15 cellular contexts compared by ENCODE assay signal in genomic region chr17:1379208-1379929, GRCh38. TPM values are rescaled to one million over a fixed set of nuclear protein-coding genes. Genes with fewer than 3 reads are reported as not detected.
A peak's percentile ranks its signal among the peaks of the same experiment; 100 is the strongest.
DNase-seq lines count a peak whose midpoint lies in the region; ATAC-seq, FAIRE-seq and TF ChIP-seq lines count a peak whose summit lies in the region.
"Had no signal": no experiment of that assay in that cellular context is flagged by ENCODE, and none has a peak within 500 bp of the region (broad histone marks: within the 10 kb centered on the region; RNA-seq: fewer than 3 reads in every experiment).

No MANE protein-coding gene starts in this region.

- H3F3A ChIP-seq in DOHH2 (ENCODE audit: control insufficient read depth, insufficient read depth), result peaks cover 24% of the 10 kb centered on the region

- no peaks in the 10 kb centered on the region for H3K27me3 Mint-ChIP-seq in activated naive CD8-positive, alpha-beta T cell treated with anti-CD3 and anti-CD28 coated beads, Interleukin-2, amount 50 U/mL, for 24 hours
- no peaks in the 10 kb centered on the region for H3K27me3 Mint-ChIP-seq in naive thymus-derived CD4-positive, alpha-beta T cell
- H3K27me3 Mint-ChIP-seq: brain had no signal

- H3K36me3 Mint-ChIP-seq in activated naive CD8-positive, alpha-beta T cell treated with anti-CD3 and anti-CD28 coated beads, Interleukin-2, amount 50 U/mL, for 24 hours (ENCODE audit: low read depth), result peaks cover 28% of the 10 kb centered on the region
- peaks cover 0 to 5% (median 0%) of the 10 kb centered on the region in 5 donors for H3K36me3 Mint-ChIP-seq in naive thymus-derived CD4-positive, alpha-beta T cell

- no peaks in the 10 kb centered on the region for H3K27me3 ChIP-seq in DOHH2 (ENCODE audit: control insufficient read depth, low read length)
- no peaks in the 10 kb centered on the region for H3K27me3 ChIP-seq in naive thymus-derived CD4-positive, alpha-beta T cell (ENCODE audit: control insufficient read depth in 2 of 2, insufficient read depth in 2 of 2, low read length in 2 of 2)
- H3K27me3 ChIP-seq: SJCRH30 had no signal

- 90% methylated on average over 11 of the region's 11 CpGs for WGBS in A549 (ENCODE audit: missing lambda C conversion rate)

- FAIRE-seq in A549 (lab: Jason Lieb, UNC), result no peak
- FAIRE-seq: HTR-8/SVneo, small intestine had no signal

- peaks cover 86% of the 10 kb centered on the region for H3K4me1 Mint-ChIP-seq in activated naive CD8-positive, alpha-beta T cell treated with anti-CD3 and anti-CD28 coated beads, Interleukin-2, amount 50 U/mL, for 24 hours
- H3K4me1 Mint-ChIP-seq in naive thymus-derived CD4-positive, alpha-beta T cell, result peaks cover 69 to 88% (median 72%) of the 10 kb centered on the region in 7 donors

- TF ChIP-seq POLR2A in A549 (IDR thresholded peaks at IDR 0.05; ENCODE audit: low read length), result no peak

- ATAC-seq in A549 (no peak), GM21723 (IDR thresholded peaks at IDR 0.05; ENCODE audit: unreplicated experiment) (no peak)
- ATAC-seq in activated naive CD8-positive, alpha-beta T cell treated with anti-CD3 and anti-CD28 coated beads, Interleukin-2, amount 50 U/mL, for 24 hours, result no peak
- no peak for ATAC-seq in naive thymus-derived CD4-positive, alpha-beta T cell

- peaks cover 78% of the 10 kb centered on the region for H3K36me3 ChIP-seq in DOHH2 (ENCODE audit: control insufficient read depth, low read length)
- H3K36me3 ChIP-seq in naive thymus-derived CD4-positive, alpha-beta T cell (ENCODE audit: control insufficient read depth in 2 of 3, insufficient read depth in 3 of 3, low read length in 3 of 3), result peaks cover 0 to 4% (median 0%) of the 10 kb centered on the region in 3 experiments

- H3K27ac ChIP-seq in A549 (no peak overlapping the region), DOHH2 (ENCODE audit: low read depth, low read length) (peak overlapping the region; percentile 12; the same call in 1 of the 2 replicates)
- H3K27ac ChIP-seq in naive thymus-derived CD4-positive, alpha-beta T cell (ENCODE audit: low read depth, low read length), result peak overlapping the region; percentile 24
- H3K27ac ChIP-seq: SJCRH30 had no signal

- H3K4me1 ChIP-seq in A549 (peaks cover 59% of the 10 kb centered on the region), DOHH2 (ENCODE audit: control insufficient read depth, low read length) (peaks cover 91% of the 10 kb centered on the region)
- peaks cover 71 to 72% of the 10 kb centered on the region in 2 donors for H3K4me1 ChIP-seq in naive thymus-derived CD4-positive, alpha-beta T cell (ENCODE audit: control insufficient read depth in 2 of 2, insufficient read depth in 2 of 2, low read length in 2 of 2)
- H3K4me1 ChIP-seq: SJCRH30 had no signal

- H3K4me3 ChIP-seq in A549, result no peak overlapping the region
- H3K4me3 ChIP-seq in DOHH2 (ENCODE audit: low read length), result 0 out of 2 replicates have a peak overlapping the region, but pooled peaks have one; percentile 8
- H3K4me3 ChIP-seq in naive thymus-derived CD4-positive, alpha-beta T cell (ENCODE audit: low read length), result no peak overlapping the region
- H3K4me3 ChIP-seq: SJCRH30 had no signal

- H3K4me3 Mint-ChIP-seq in activated naive CD8-positive, alpha-beta T cell treated with anti-CD3 and anti-CD28 coated beads, Interleukin-2, amount 50 U/mL, for 24 hours, result peak overlapping the region; percentile 7
- H3K4me3 Mint-ChIP-seq in naive thymus-derived CD4-positive, alpha-beta T cell, result peak overlapping the region; percentile 5 to 81 (median 53)

- no peaks in the 10 kb centered on the region for H3K9me2 ChIP-seq in DOHH2 (replicated peaks; ENCODE audit: control insufficient read depth, low read length)

- CTCF ChIA-PET in A549 (lab: Yijun Ruan, JAX), result interaction anchor here (0.7 to 8.8 kb wide), 7 partner anchors 12 to 321 kb away, joined by 3 to 123 read pairs (median 4); no protein-coding TSS in a partner anchor
- CTCF ChIA-PET in naive thymus-derived CD4-positive, alpha-beta T cell (lab: Charles Lee), result interaction anchor here (0.7 to 1.3 kb wide), 3 partner anchors 14 to 277 kb away, joined by 3 to 4 read pairs (median 3); no protein-coding TSS in a partner anchor

- H3K79me2 ChIP-seq in DOHH2 (ENCODE audit: control insufficient read depth, low read length), result peaks cover 100% of the 10 kb centered on the region

- no peak for DNase-seq in A549 (ENCODE audit: low read depth in 1 of 2, low spot score in 1 of 2)
- no peak for DNase-seq in activated naive CD8-positive, alpha-beta T cell treated with anti-CD3 and anti-CD28 coated beads, Interleukin-2, amount 50 U/mL, for 24 hours
- no peak for DNase-seq in naive thymus-derived CD4-positive, alpha-beta T cell
- DNase-seq in NCI-H226, result no peak
- DNase-seq in AG20443 (ENCODE audit: low spot score), result no peak
- DNase-seq in hypothalamus (lab: John Stamatoyannopoulos, UW), result no peak
- DNase-seq: GOT3, NCI-H1417, NCI-H526 treated with DMSO at 0.1 percent for 48 hours, SJCRH30, small intestine had no signal

- H3K27ac Mint-ChIP-seq in activated naive CD8-positive, alpha-beta T cell treated with anti-CD3 and anti-CD28 coated beads, Interleukin-2, amount 50 U/mL, for 24 hours, result peak overlapping the region; percentile 44
- H3K27ac Mint-ChIP-seq in naive thymus-derived CD4-positive, alpha-beta T cell, result peak overlapping the region; percentile 53 to 89 (median 73)

- TF ChIP-seq RAD21 in A549 (conservative IDR thresholded peaks at IDR 0.05 in 1 of 2, IDR thresholded peaks at IDR 0.05 in 1 of 2), result no peak

- intact Hi-C loops in naive thymus-derived CD4-positive, alpha-beta T cell (cut with micrococcal nuclease), result no loop called here

- TF ChIP-seq CTCF in A549 (IDR thresholded peaks at IDR 0.05), result no peak
- no peak for TF ChIP-seq CTCF in DOHH2 (IDR thresholded peaks at IDR 0.05; ENCODE audit: low read depth, low read length, poor library complexity, severe bottlenecking)

- no peaks in the 10 kb centered on the region for H3K9me3 Mint-ChIP-seq in activated naive CD8-positive, alpha-beta T cell treated with anti-CD3 and anti-CD28 coated beads, Interleukin-2, amount 50 U/mL, for 24 hours
- H3K9me3 Mint-ChIP-seq in naive thymus-derived CD4-positive, alpha-beta T cell, result no peaks in the 10 kb centered on the region
- H3K9me3 Mint-ChIP-seq: brain had no signal

- H3K4me2 ChIP-seq in A549 (peak overlapping the region; percentile 1; the same call in 1 of the 3 replicates), DOHH2 (ENCODE audit: low read length) (peak overlapping the region; percentile 17)

- no peak for TF ChIP-seq EP300 in A549 (IDR thresholded peaks at IDR 0.05)

- POLR2A ChIA-PET in A549 (lab: Yijun Ruan, JAX), result no interaction called here
- POLR2A ChIA-PET in naive thymus-derived CD4-positive, alpha-beta T cell (lab: Charles Lee), result interaction anchor here (0.6 to 1.4 kb wide), 3 partner anchors 14 to 387 kb away, joined by 3 to 5 read pairs (median 4); no protein-coding TSS in a partner anchor

- H3K9me3 ChIP-seq in A549, result no peaks in the 10 kb centered on the region
- no peaks in the 10 kb centered on the region for H3K9me3 ChIP-seq in DOHH2 (ENCODE audit: control insufficient read depth, insufficient read depth, low read length)
- no peaks in the 10 kb centered on the region for H3K9me3 ChIP-seq in naive thymus-derived CD4-positive, alpha-beta T cell (ENCODE audit: control insufficient read depth in 2 of 3, low read length in 3 of 3)
- H3K9me3 ChIP-seq: SJCRH30 had no signal

- H4K20me1 ChIP-seq in DOHH2 (ENCODE audit: control insufficient read depth, insufficient read depth, low read depth, low read length), result peaks cover 79% of the 10 kb centered on the region

TF ChIP-seq in A549, 52 proteins besides CTCF, POLR2A, EP300 and RAD21 (continues in another document):
- TF ChIP-seq SMC3 (IDR thresholded peaks at IDR 0.05) (no peak), RARB (CRISPR knock-in tag; IDR thresholded peaks at IDR 0.05) (no peak), EHMT2 (IDR thresholded peaks at IDR 0.05; ENCODE audit: low read depth) (no peak), NR3C1 (IDR thresholded peaks at IDR 0.05) (no peak), BCL3 (IDR thresholded peaks at IDR 0.05) (no peak), ZC3H11A (IDR thresholded peaks at IDR 0.05) (no peak), HEYL (CRISPR knock-in tag; IDR thresholded peaks at IDR 0.05) (no peak), E2F6 (IDR thresholded peaks at IDR 0.05; ENCODE audit: borderline replicate concordance, low read depth) (no peak), USF2 (IDR thresholded peaks at IDR 0.05) (no peak)

RNA-seq across cellular contexts. Expression of gene YWHAE, which starts 20.7 kb away (rescaled TPM):
- 1,017 and 1,284 TPM in 2 replicates for polyA plus RNA-seq in A549 (2011; rRNA removed)
- 663 and 976 TPM in 2 replicates for polyA plus RNA-seq in A549 (2012; cell fraction: cytosol; rRNA removed)
- polyA plus RNA-seq in A549 (2012; cell fraction: nucleus; rRNA removed), result 278 and 353 TPM in 2 replicates
- polyA plus RNA-seq in A549 (2017; fragmentation: RNase III; extraction: RNeasy Plus Mini Kit Qiagen cat#74134 plus additional on column Dnase treatment), result 1,548 to 1,575 TPM (median 1,561 TPM) in 3 replicates
- polyA minus RNA-seq in A549 (2011; rRNA and poly(A)+ RNA removed), result 571 and 643 TPM in 2 replicates
- 100 to 1,000 TPM; 119 to 317 (median 127) TPM for total RNA-seq in naive thymus-derived CD4-positive, alpha-beta T cell
- polyA plus RNA-seq in naive thymus-derived CD4-positive, alpha-beta T cell, result 10 to 100 TPM; 30.6 to 37.3 TPM

Comparison
In these comparisons a context has a peak if more than half of its experiments do, and no peak if none do; other contexts are left out.
1. H3K27ac ChIP-seq: peak in DOHH2 (single experiment) and naive thymus-derived CD4-positive, alpha-beta T cell (single experiment); none in A549 (0 of 2).
2. RNA of gene YWHAE, which starts 20.7 kb away (polyA plus RNA-seq): 278 to 1,575 TPM in A549; 30.6 to 37.3 TPM in naive thymus-derived CD4-positive, alpha-beta T cell; every median in the first group is over 4 times any median in the second.